ENCODE assay signal across 10 cellular contexts in genomic region chr5:36607838-36608783, GRCh38. TPM values are rescaled to one million over a fixed set of nuclear protein-coding genes. Genes with fewer than 3 reads are reported as not detected.
A peak's percentile ranks its signal among the peaks of the same experiment; 100 is the strongest.
DNase-seq lines count a peak whose midpoint lies in the region; ATAC-seq and TF ChIP-seq lines count a peak whose summit lies in the region.
"Had no signal": no experiment of that assay in that cellular context is flagged by ENCODE, and none has a peak within 500 bp of the region (broad histone marks: within the 10 kb centered on the region; RNA-seq: fewer than 3 reads in every experiment).

No MANE protein-coding gene starts in this region.

- H3K4me1 Mint-ChIP-seq in activated CD8-positive, alpha-beta T cell treated with anti-CD3 and anti-CD28 coated beads, Interleukin-2, amount 10 ng/mL, durations not matched to agents 7 days and 5 days (ENCODE audit: low read depth): peaks cover 18% of the 10 kb centered on the region
- H3K4me1 Mint-ChIP-seq in activated CD8-positive, alpha-beta T cell treated with anti-CD3 and anti-CD28 coated beads for 36 hours (ENCODE audit: low read depth): peaks cover 18% of the 10 kb centered on the region

- TF ChIP-seq CTCF in PC-3 (conservative IDR thresholded peaks at IDR 0.05; ENCODE audit: low read depth, low read length) (no peak), fibroblast of mammary gland (conservative IDR thresholded peaks at IDR 0.05; ENCODE audit: control insufficient read depth, insufficient read depth, low read depth, low read length) (no peak), ovary (IDR thresholded peaks at IDR 0.05) (no peak)
- TF ChIP-seq CTCF in activated CD8-positive, alpha-beta T cell treated with anti-CD3 and anti-CD28 coated beads for 36 hours (IDR thresholded peaks at IDR 0.05): no peak

- POLR2A ChIA-PET in PC-3 (lab: Charles Lee; ENCODE audit: unreplicated experiment): interaction anchor here (0.7 kb wide), 1 partner anchor 115 kb away, joined by 3 read pairs; no protein-coding TSS in a partner anchor
- POLR2A ChIA-PET in activated CD8-positive, alpha-beta T cell treated with anti-CD3 and anti-CD28 coated beads, Interleukin-2, amount 10 ng/mL, durations not matched to agents 7 days and 5 days (lab: Charles Lee): no interaction called here
- POLR2A ChIA-PET in activated CD8-positive, alpha-beta T cell treated with anti-CD3 and anti-CD28 coated beads for 36 hours (lab: Charles Lee): interaction anchor here (1.6 kb wide), 1 partner anchor 8 kb away, joined by 5 read pairs; no protein-coding TSS in a partner anchor

- H3K27me3 ChIP-seq in PC-3 (ENCODE audit: low read length): peaks cover 26% of the 10 kb centered on the region
- no peaks in the 10 kb centered on the region for H3K27me3 ChIP-seq in ovary

- H3K4me3 Mint-ChIP-seq in activated CD8-positive, alpha-beta T cell treated with anti-CD3 and anti-CD28 coated beads, Interleukin-2, amount 10 ng/mL, durations not matched to agents 7 days and 5 days: no peak overlapping the region
- no peak overlapping the region for H3K4me3 Mint-ChIP-seq in activated CD8-positive, alpha-beta T cell treated with anti-CD3 and anti-CD28 coated beads for 36 hours

- peak overlapping the region; percentile 85 for H3K4me3 ChIP-seq in PC-3 (ENCODE audit: low read length)
- H3K4me3 ChIP-seq in fibroblast of mammary gland (ENCODE audit: control insufficient read depth, low read depth, low read length): peak overlapping the region; percentile 72
- H3K4me3 ChIP-seq in ovary: peak overlapping the region; percentile 41

- no peaks in the 10 kb centered on the region for H3K36me3 Mint-ChIP-seq in activated CD8-positive, alpha-beta T cell treated with anti-CD3 and anti-CD28 coated beads, Interleukin-2, amount 10 ng/mL, durations not matched to agents 7 days and 5 days (ENCODE audit: low read depth)
- no peaks in the 10 kb centered on the region for H3K36me3 Mint-ChIP-seq in activated CD8-positive, alpha-beta T cell treated with anti-CD3 and anti-CD28 coated beads for 36 hours (ENCODE audit: low read depth)

- CTCF ChIA-PET in PC-3 (lab: Charles Lee): interaction anchor here (0.5 to 2.2 kb wide), 3 partner anchors 82 to 193 kb away, joined by 4 to 5 read pairs (median 4); no protein-coding TSS in a partner anchor
- CTCF ChIA-PET in activated CD8-positive, alpha-beta T cell treated with anti-CD3 and anti-CD28 coated beads, Interleukin-2, amount 10 ng/mL, durations not matched to agents 7 days and 5 days (lab: Charles Lee): interaction anchor here (0.7 kb wide), 1 partner anchor 83 kb away, joined by 3 read pairs; no protein-coding TSS in a partner anchor
- CTCF ChIA-PET in activated CD8-positive, alpha-beta T cell treated with anti-CD3 and anti-CD28 coated beads for 36 hours (lab: Charles Lee): interaction anchor here (0.6 to 1.3 kb wide), 3 partner anchors 82 to 359 kb away, joined by 3 to 5 read pairs (median 4); no protein-coding TSS in a partner anchor

- H3K27ac ChIP-seq in PC-3 (ENCODE audit: low read length): no peak overlapping the region
- H3K27ac ChIP-seq in ovary: no peak overlapping the region

- TF ChIP-seq POLR2A in ovary (IDR thresholded peaks at IDR 0.05): no peak

- peaks cover 27% of the 10 kb centered on the region for H3K79me2 ChIP-seq in PC-3 (ENCODE audit: low read length)

- WGBS in ovary, 3 donors: 55 to 67% (median 62%) methylated on average over 10 of the region's 10 CpGs

- DNase-seq in EH (ENCODE audit: low read depth) (peak; percentile 33), PC-3 (peak; percentile 61), fibroblast of mammary gland (ENCODE audit: low read depth) (peak; percentile 62), ovary (no peak), dedifferentiated amniotic fluid mesenchymal stem cell (ENCODE audit: extremely low spot score) (no peak)
- no peak for DNase-seq in activated CD8-positive, alpha-beta T cell treated with anti-CD3 and anti-CD28 coated beads, Interleukin-2, amount 10 ng/mL, durations not matched to agents 7 days and 5 days
- DNase-seq in activated CD8-positive, alpha-beta T cell treated with anti-CD3 and anti-CD28 coated beads for 36 hours: no peak
- DNase-seq: activated CD4-positive, alpha-beta T cell treated with anti-CD3 and anti-CD28 coated beads for 48 hours; NCI-H510A treated with DMSO at 0.1 percent for 48 hours had no signal

- peaks cover 49% of the 10 kb centered on the region for H3K27me3 Mint-ChIP-seq in activated CD8-positive, alpha-beta T cell treated with anti-CD3 and anti-CD28 coated beads, Interleukin-2, amount 10 ng/mL, durations not matched to agents 7 days and 5 days (ENCODE audit: low read depth)
- peaks cover 48% of the 10 kb centered on the region for H3K27me3 Mint-ChIP-seq in activated CD8-positive, alpha-beta T cell treated with anti-CD3 and anti-CD28 coated beads for 36 hours

- no peaks in the 10 kb centered on the region for H3K9me3 ChIP-seq in PC-3 (ENCODE audit: low read length)
- H3K9me3 ChIP-seq in ovary: no peaks in the 10 kb centered on the region

- no peaks in the 10 kb centered on the region for H4K20me1 ChIP-seq in PC-3 (ENCODE audit: low read length)

- peak overlapping the region; percentile 67; the same call in 1 of the 2 replicates for H3K9ac ChIP-seq in PC-3 (ENCODE audit: low read length)

- no peaks in the 10 kb centered on the region for H3F3A ChIP-seq in PC-3 (ENCODE audit: low read length, unreplicated experiment)

- BruUV-seq in PC-3 (replicated peaks; lab: Mats Ljungman, UMichigan): no TSS peak

- peaks cover 13% of the 10 kb centered on the region; the same call in 1 of the 2 replicates for H3K36me3 ChIP-seq in PC-3 (ENCODE audit: low read depth, low read length)
- H3K36me3 ChIP-seq in ovary: no peaks in the 10 kb centered on the region

- H3K27ac Mint-ChIP-seq in activated CD8-positive, alpha-beta T cell treated with anti-CD3 and anti-CD28 coated beads, Interleukin-2, amount 10 ng/mL, durations not matched to agents 7 days and 5 days: no peak overlapping the region
- H3K27ac Mint-ChIP-seq in activated CD8-positive, alpha-beta T cell treated with anti-CD3 and anti-CD28 coated beads for 36 hours: no peak overlapping the region

- intact Hi-C loops in PC-3 (cut with micrococcal nuclease): loop anchor here (2.0 to 5.0 kb wide), 3 partner anchors 49 to 196 kb away; no protein-coding TSS in a partner anchor
- intact Hi-C loops in ovary (cut with DNase I): no loop called here
- intact Hi-C loops in activated CD8-positive, alpha-beta T cell treated with anti-CD3 and anti-CD28 coated beads for 36 hours (cut with micrococcal nuclease): no loop called here

- no peaks in the 10 kb centered on the region for H3K9me3 Mint-ChIP-seq in activated CD8-positive, alpha-beta T cell treated with anti-CD3 and anti-CD28 coated beads, Interleukin-2, amount 10 ng/mL, durations not matched to agents 7 days and 5 days (ENCODE audit: insufficient read depth)
- no peaks in the 10 kb centered on the region for H3K9me3 Mint-ChIP-seq in activated CD8-positive, alpha-beta T cell treated with anti-CD3 and anti-CD28 coated beads for 36 hours

- H3K4me1 ChIP-seq in PC-3 (ENCODE audit: insufficient read depth, low read length) (peaks cover 15% of the 10 kb centered on the region), ovary (ENCODE audit: insufficient read depth) (no peaks in the 10 kb centered on the region)

- no peak for TF ChIP-seq EP300 in ovary (IDR thresholded peaks at IDR 0.05)

- H2AFZ ChIP-seq in PC-3 (ENCODE audit: low read length): no peak overlapping the region

- H3K4me2 ChIP-seq in PC-3 (ENCODE audit: low read length): peak overlapping the region; percentile 87

- ATAC-seq in PC-3 (no peak), HG03196 (IDR thresholded peaks at IDR 0.05; ENCODE audit: unreplicated experiment) (no peak)
- ATAC-seq in activated CD8-positive, alpha-beta T cell treated with anti-CD3 and anti-CD28 coated beads, Interleukin-2, amount 10 ng/mL, durations not matched to agents 7 days and 5 days: no peak
- no peak for ATAC-seq in activated CD8-positive, alpha-beta T cell treated with anti-CD3 and anti-CD28 coated beads for 36 hours

- no peaks in the 10 kb centered on the region for H3K9me2 ChIP-seq in PC-3 (replicated peaks; ENCODE audit: low read length)

RNA-seq across cellular contexts. Expression of gene SLC1A3, which starts 1.7 kb away (rescaled TPM):
- total RNA-seq in PC-3 (2014; rRNA removed) (23.2 and 24.7 TPM in 2 replicates), ovary (10 to 100 TPM; 10.8 to 72.3 (median 48.9) TPM)
- 10 to 100 TPM in 1 of 2 donors, 1 to 10 TPM in 1; 5.2 to 36.7 TPM for polyA plus RNA-seq in ovary
- total RNA-seq in activated CD8-positive, alpha-beta T cell treated with anti-CD3 and anti-CD28 coated beads, Interleukin-2, amount 10 ng/mL, durations not matched to agents 7 days and 5 days: not detected
- total RNA-seq in activated CD8-positive, alpha-beta T cell treated with anti-CD3 and anti-CD28 coated beads for 36 hours: under 1 TPM; 0.34 to 0.74 TPM

Comparison
In these comparisons a context has a peak if more than half of its experiments do, and no peak if none do; other contexts are left out.
1. DNase-seq: peak in EH (single experiment), PC-3 (single experiment) and fibroblast of mammary gland (single experiment); none in ovary (0 of 5), activated CD8-positive, alpha-beta T cell treated with anti-CD3 and anti-CD28 coated beads, Interleukin-2, amount 10 ng/mL, durations not matched to agents 7 days and 5 days (single experiment), activated CD8-positive, alpha-beta T cell treated with anti-CD3 and anti-CD28 coated beads for 36 hours (single experiment) and dedifferentiated amniotic fluid mesenchymal stem cell (single experiment).
2. RNA of gene SLC1A3, which starts 1.7 kb away (total RNA-seq): 10.8 to 72.3 TPM in ovary and 23.2 to 24.7 TPM in PC-3; 0.34 to 0.74 TPM in activated CD8-positive, alpha-beta T cell treated with anti-CD3 and anti-CD28 coated beads for 36 hours and not detected in activated CD8-positive, alpha-beta T cell treated with anti-CD3 and anti-CD28 coated beads, Interleukin-2, amount 10 ng/mL, durations not matched to agents 7 days and 5 days; every median in the first group is over 4 times any median in the second.
3. Peak in every context shown above with its lines, with median percentiles within 50 percentile points of each other: H3K4me3 ChIP-seq.